Comparison of ENCODE assay signal across 18 cellular contexts in genomic region chr2:61396005-61396404, GRCh38.
DNase-seq lines count a peak whose midpoint lies in the region; ATAC-seq, FAIRE-seq and TF ChIP-seq lines count a peak whose summit lies in the region.
"Had no signal": no experiment of that assay in that cellular context is flagged by ENCODE, and none has a peak within 500 bp of the region (broad histone marks: within the 10 kb centered on the region; RNA-seq: fewer than 3 reads in every experiment).

No MANE protein-coding gene starts in this region.

- no peak overlapping the region for H4K91ac ChIP-seq in H1 (replicated peaks; ENCODE audit: insufficient read length, low read length)

- TF ChIP-seq CTCF in H1 (IDR thresholded peaks at IDR 0.05; ENCODE audit: control extremely low read depth in 1 of 3, insufficient read depth in 1 of 3, low read depth in 1 of 3, low read length in 3 of 3) = no peak
- peak; percentile 57 for TF ChIP-seq CTCF in type B pancreatic cell (conservative IDR thresholded peaks at IDR 0.05)
- TF ChIP-seq CTCF in Peyer's patch (IDR thresholded peaks at IDR 0.05) = no peak
- no peak for TF ChIP-seq CTCF in coronary artery (IDR thresholded peaks at IDR 0.05)

- TF ChIP-seq POLR2A in H1 (IDR thresholded peaks at IDR 0.05; ENCODE audit: control extremely low read depth in 1 of 2, low read depth in 2 of 2, low read length in 2 of 2) (no peak), Peyer's patch (IDR thresholded peaks at IDR 0.05) (no peak)

- no peak overlapping the region for H2BK15ac ChIP-seq in H1 (ENCODE audit: low read length)

- no peak overlapping the region for H3K4me2 ChIP-seq in H1 (ENCODE audit: insufficient read depth in 1 of 2, low read depth in 2 of 2, low read length in 2 of 2)

- FAIRE-seq in H1 (lab: Jason Lieb, UNC) = peak; percentile 48
- FAIRE-seq: GM12878, GM18507 had no signal

- H3K9me3 ChIP-seq in H1 (ENCODE audit: insufficient read depth in 2 of 2, low read depth in 1 of 2, low read length in 1 of 2) = no peaks in the 10 kb centered on the region; a peak in 1 of 4 replicates
- no peaks in the 10 kb centered on the region for H3K9me3 ChIP-seq in Peyer's patch
- H3K9me3 ChIP-seq: BE2C, MG63, SJCRH30 had no signal

- H4K5ac ChIP-seq in H1 (ENCODE audit: insufficient read length, low read depth, low read length) = no peak overlapping the region

- H4K20me1 ChIP-seq in H1 (replicated peaks in 1 of 2; ENCODE audit: control insufficient read depth in 1 of 2, insufficient read depth in 2 of 2, low read length in 2 of 2) = no peaks in the 10 kb centered on the region

- H3K14ac ChIP-seq in H1 (ENCODE audit: insufficient read length) = no peak overlapping the region

- ATAC-seq in T-cell (replicated peaks in 1 of 4) = no peak
- ATAC-seq: GM12878 had no signal

- TF ChIP-seq EP300 in H1 (IDR thresholded peaks at IDR 0.05; ENCODE audit: borderline replicate concordance in 1 of 2, low read depth in 2 of 2, low read length in 2 of 2) = no peak

- H3K9ac ChIP-seq in H1 (replicated peaks in 1 of 4; ENCODE audit: extremely low read depth in 1 of 4, low read depth in 3 of 4, low read length in 3 of 4) = no peak overlapping the region

- DNase-seq in ELR (ENCODE audit: low read depth) (peak; percentile 9), H1 (ENCODE audit: low read depth in 1 of 2, low spot score in 2 of 2) (no peak), type B pancreatic cell (ENCODE audit: extremely low spot score, unreplicated experiment) (no peak), T-cell (no peak), Peyer's patch (no peak), coronary artery (ENCODE audit: low spot score) (no peak)
- DNase-seq: BE2C; Calu3; CD4-positive, alpha-beta memory T cell; Karpas-422; MG63; NCI-H1930; NCI-H2171 treated with DMSO at 0.1 percent for 48 hours; NCI-H748 treated with DMSO at 0.1 percent for 48 hours; SJCRH30 had no signal

- H3K9me3 Mint-ChIP-seq in IgD-negative memory B cell = no peaks in the 10 kb centered on the region
- H3K9me3 Mint-ChIP-seq in type B pancreatic cell = no peaks in the 10 kb centered on the region
- H3K9me3 Mint-ChIP-seq in T-cell = no peaks in the 10 kb centered on the region
- H3K9me3 Mint-ChIP-seq: CD4-positive, alpha-beta memory T cell had no signal

- peaks cover 0 to 12% (median 1%) of the 10 kb centered on the region in 4 experiments; a peak in 3 of 8 replicates for H3K36me3 ChIP-seq in H1 (ENCODE audit: control insufficient read depth in 2 of 4, insufficient read depth in 4 of 4, low read length in 3 of 4)
- peaks cover 0 to 25% (median 0%) of the 10 kb centered on the region in 3 donors for H3K36me3 ChIP-seq in Peyer's patch
- H3K36me3 ChIP-seq: BE2C had no signal

- no peaks in the 10 kb centered on the region for H3K23me2 ChIP-seq in H1 (ENCODE audit: low read depth, low read length)

- CTCF ChIA-PET in H1 (lab: Charles Lee; ENCODE audit: partially characterized antibody) = interaction anchor here (0.7 kb wide), 1 partner anchor 25 kb away, joined by 3 read pairs; no protein-coding TSS in a partner anchor
- CTCF ChIA-PET in T-cell (lab: Charles Lee) = interaction anchor here in 1 of 2 donors (0.7 kb wide), 1 partner anchor 12 kb away, joined by 3 read pairs; no protein-coding TSS in a partner anchor

- no peak overlapping the region for H4K8ac ChIP-seq in H1 (ENCODE audit: extremely low read depth, insufficient read depth, low read length)

- H3K4me3 Mint-ChIP-seq in IgD-negative memory B cell = no peak overlapping the region
- no peak overlapping the region for H3K4me3 Mint-ChIP-seq in type B pancreatic cell
- H3K4me3 Mint-ChIP-seq in T-cell = no peak overlapping the region
- H3K4me3 Mint-ChIP-seq: CD4-positive, alpha-beta memory T cell had no signal

- no peak overlapping the region for H2AFZ ChIP-seq in H1 (ENCODE audit: low read length)

- H2BK20ac ChIP-seq in H1 (ENCODE audit: low read length) = no peak overlapping the region

- H3K23ac ChIP-seq in H1 (ENCODE audit: insufficient read length) = no peak overlapping the region

- no peaks in the 10 kb centered on the region; the same call in 1 of the 2 replicates for H3K79me1 ChIP-seq in H1 (ENCODE audit: low read depth, low read length)

- no peak overlapping the region for H3K27ac ChIP-seq in H1 (ENCODE audit: low read depth, low read length)
- no peak overlapping the region for H3K27ac ChIP-seq in Peyer's patch
- no peak overlapping the region for H3K27ac ChIP-seq in coronary artery
- H3K27ac ChIP-seq: SJCRH30 had no signal

- POLR2A ChIA-PET in H1 (lab: Charles Lee; ENCODE audit: partially characterized antibody) (interaction anchor here (1.6 kb wide), 1 partner anchor 9 kb away, joined by 3 read pairs; no protein-coding TSS in a partner anchor), T-cell (lab: Charles Lee) (interaction anchor here in 1 of 2 donors (0.7 kb wide), 1 partner anchor 490 kb away, joined by 3 read pairs; no protein-coding TSS in a partner anchor)

- no peak overlapping the region for H3K4ac ChIP-seq in H1 (replicated peaks; ENCODE audit: insufficient read length, low read depth, low read length)

- H3K27me3 ChIP-seq in H1 (replicated peaks in 1 of 4; ENCODE audit: control insufficient read depth in 3 of 4, extremely low read depth in 1 of 4, insufficient read depth in 3 of 4, low read length in 3 of 4) = no peaks in the 10 kb centered on the region
- H3K27me3 ChIP-seq in Peyer's patch = no peaks in the 10 kb centered on the region
- H3K27me3 ChIP-seq: BE2C, MG63, SJCRH30 had no signal

- no peak overlapping the region for H2BK12ac ChIP-seq in H1 (ENCODE audit: low read depth, low read length)

- H3K36me3 Mint-ChIP-seq in IgD-negative memory B cell (peaks cover 2% of the 10 kb centered on the region), type B pancreatic cell (peaks cover 10% of the 10 kb centered on the region), T-cell (peaks cover 19% of the 10 kb centered on the region)

- H3K4me1 Mint-ChIP-seq in IgD-negative memory B cell = no peaks in the 10 kb centered on the region
- H3K4me1 Mint-ChIP-seq in type B pancreatic cell (ENCODE audit: unreplicated experiment) = no peaks in the 10 kb centered on the region
- H3K4me1 Mint-ChIP-seq in T-cell = no peaks in the 10 kb centered on the region

- no peak overlapping the region for H2BK5ac ChIP-seq in H1 (ENCODE audit: low read depth, low read length)

- no peak overlapping the region for H2AK5ac ChIP-seq in H1 (ENCODE audit: low read depth, low read length)

- H3K4me1 ChIP-seq in H1 (replicated peaks in 1 of 4; ENCODE audit: control insufficient read depth in 3 of 4, insufficient read depth in 4 of 4, low read length in 3 of 4) = no peaks in the 10 kb centered on the region
- H3K4me1 ChIP-seq in Peyer's patch = no peaks in the 10 kb centered on the region
- H3K4me1 ChIP-seq: BE2C, SJCRH30 had no signal

- no peak overlapping the region for H2BK120ac ChIP-seq in H1 (replicated peaks; ENCODE audit: low read depth, low read length)

- no peak overlapping the region for H3K56ac ChIP-seq in H1 (replicated peaks; ENCODE audit: insufficient read length, low read depth, low read length)

- no peak overlapping the region for H3K18ac ChIP-seq in H1 (ENCODE audit: extremely low read depth, low read length)

- 90% methylated on average over 4 of the region's 4 CpGs; no CpG with 5 or more reads in 1 of the 2 experiments for WGBS in H1 (ENCODE audit: extremely low coverage in 1 of 2, insufficient coverage in 1 of 2, insufficient read length in 1 of 2, insufficient replicate concordance in 2 of 2, low coverage in 1 of 2, low lambda C conversion rate in 2 of 2, missing lambda C conversion rate in 1 of 2), 2 experiments

- no peaks in the 10 kb centered on the region for H3K79me2 ChIP-seq in H1 (ENCODE audit: control insufficient read depth in 1 of 2, insufficient read depth in 2 of 2, low read length in 2 of 2)

- H3K4me3 ChIP-seq in H1 (ENCODE audit: extremely low read depth in 1 of 4, insufficient read depth in 2 of 4, low read depth in 3 of 4, low read length in 4 of 4) (no peak overlapping the region), Peyer's patch (no peak overlapping the region), coronary artery (no peak overlapping the region)
- H3K4me3 ChIP-seq: GM12878, MG63, SJCRH30 had no signal

- H3K27ac Mint-ChIP-seq in IgD-negative memory B cell (peak overlapping the region in 2 of 3 donors; percentile 71 to 73), type B pancreatic cell (no peak overlapping the region), T-cell (no peak overlapping the region)
- H3K27ac Mint-ChIP-seq: CD4-positive, alpha-beta memory T cell had no signal

- H3K27me3 Mint-ChIP-seq in IgD-negative memory B cell (no peaks in the 10 kb centered on the region), type B pancreatic cell (no peaks in the 10 kb centered on the region), T-cell (no peaks in the 10 kb centered on the region)
- H3K27me3 Mint-ChIP-seq: CD4-positive, alpha-beta memory T cell had no signal

- TF ChIP-seq RAD21 in H1 (IDR thresholded peaks at IDR 0.05 in 1 of 2, conservative IDR thresholded peaks at IDR 0.05 in 1 of 2; ENCODE audit: low read depth in 2 of 2, low read length in 2 of 2) = no peak

TF ChIP-seq in H1, 55 proteins besides CTCF, POLR2A, EP300 and RAD21 (continues in another document):
- TF ChIP-seq TBP (IDR thresholded peaks at IDR 0.05; ENCODE audit: low read depth, low read length) (no peak), KDM1A (IDR thresholded peaks at IDR 0.05; ENCODE audit: borderline replicate concordance, low read length) (no peak)

Comparison
In these comparisons a context has a peak if more than half of its experiments do, and no peak if none do; other contexts are left out.
1. H3K27ac Mint-ChIP-seq: peak in IgD-negative memory B cell (2 of 3); none in type B pancreatic cell (single experiment) and T-cell (0 of 2).